ENCODE assay signal across 6 cellular contexts in genomic region chr6:63154535-63154934, GRCh38.
"Had no signal": no experiment of that assay in that cellular context is flagged by ENCODE, and none has a peak within 500 bp of the region (broad histone marks: within the 10 kb centered on the region; RNA-seq: fewer than 3 reads in every experiment).

No MANE protein-coding gene starts in this region.

- DNase-seq: GDM1, GF-D8 had no signal

- FAIRE-seq: G401.6, GM12892, GM18507, GM19239 had no signal
